In the genomic region with DNA sequence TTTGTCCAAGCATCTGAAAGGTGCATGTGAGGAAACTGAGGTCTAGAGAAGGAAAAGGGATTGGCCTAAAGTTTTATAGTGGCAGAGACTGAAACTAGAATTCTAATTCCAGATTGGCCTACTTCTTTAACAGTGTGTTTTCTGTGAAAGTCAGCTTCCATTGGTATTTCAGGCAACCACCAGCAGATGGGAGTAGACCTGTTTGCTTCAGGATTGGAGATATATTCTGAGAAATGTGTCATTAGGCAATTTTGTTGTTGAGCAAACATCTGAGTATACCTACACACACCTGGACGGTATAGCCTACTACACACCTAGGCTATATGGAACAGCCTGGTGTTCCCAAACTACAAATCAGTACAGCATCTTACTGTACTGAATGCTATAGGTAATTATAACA, we compare ENCODE assay signal across 14 cellular contexts.
DNase-seq lines count a peak whose midpoint lies in the region; ATAC-seq and TF ChIP-seq lines count a peak whose summit lies in the region.
"Had no signal": no experiment of that assay in that cellular context is flagged by ENCODE, and none has a peak within 500 bp of the region (broad histone marks: within the 10 kb centered on the region; RNA-seq: fewer than 3 reads in every experiment).

No MANE protein-coding gene starts in this region.

- DNase-seq in NCI-H2227 (lab: John Stamatoyannopoulos, UW; ENCODE audit: unreplicated experiment) (peak; percentile 7), NCI-H2227 treated with DMSO at 0.1 percent for 48 hours (lab: John Stamatoyannopoulos, UW) (no peak), foreskin keratinocyte (peak; percentile 10 to 34), retinal pigment epithelial cell (ENCODE audit: low read depth) (no peak), left lung (no peak), NCI-H82 (lab: John Stamatoyannopoulos, UW) (no peak)
- DNase-seq: activated naive CD4-positive, alpha-beta T cell; erythroblast; MG63; midbrain; posterior cingulate gyrus; transverse colon had no signal

- peak; percentile 40; the same call in 2 of the 3 replicates for ATAC-seq in SK-N-SH treated with all-trans-retinoic acid at 6 μM for 48 hours
- peak; percentile 62 for ATAC-seq in foreskin keratinocyte
- no peak for ATAC-seq in GM18517 (IDR thresholded peaks at IDR 0.05; ENCODE audit: unreplicated experiment)
- ATAC-seq in left lung = no peak

- no peaks in the 10 kb centered on the region for H3K27me3 ChIP-seq in foreskin keratinocyte
- H3K27me3 ChIP-seq in left lung = no peaks in the 10 kb centered on the region
- H3K27me3 ChIP-seq: MG63, transverse colon had no signal

- intact Hi-C loops in left lung (cut with DNase I) = no loop called here

- H3K27ac ChIP-seq in foreskin keratinocyte (no peak overlapping the region), left lung (no peak overlapping the region)
- H3K27ac ChIP-seq: transverse colon had no signal

- H3K9me3 ChIP-seq in left lung = no peaks in the 10 kb centered on the region
- H3K9me3 ChIP-seq: MG63, transverse colon had no signal

- H3K36me3 ChIP-seq in left lung = no peaks in the 10 kb centered on the region
- H3K36me3 ChIP-seq: MG63, transverse colon had no signal

- H3K4me3 ChIP-seq in retinal pigment epithelial cell (ENCODE audit: low read length) = no peak overlapping the region
- no peak overlapping the region for H3K4me3 ChIP-seq in left lung
- H3K4me3 ChIP-seq: MG63, transverse colon had no signal

- H3K4me1 ChIP-seq in foreskin keratinocyte (no peaks in the 10 kb centered on the region), left lung (no peaks in the 10 kb centered on the region)
- H3K4me1 ChIP-seq: transverse colon had no signal

- peak; percentile 54 for TF ChIP-seq CTCF in foreskin keratinocyte (conservative IDR thresholded peaks at IDR 0.05)
- peak; percentile 58 for TF ChIP-seq CTCF in retinal pigment epithelial cell (conservative IDR thresholded peaks at IDR 0.05; ENCODE audit: low read depth, low read length)
- TF ChIP-seq CTCF in left lung (IDR thresholded peaks at IDR 0.05) = no peak

TF ChIP-seq in SK-N-SH treated with all-trans-retinoic acid at 6 μM for 48 hours, 23 proteins besides CTCF, POLR2A, EP300 and RAD21:
- TF ChIP-seq TOX (CRISPR knock-in tag; IDR thresholded peaks at IDR 0.05; ENCODE audit: borderline replicate concordance) (no peak), ZNF8 (CRISPR knock-in tag; IDR thresholded peaks at IDR 0.05) (no peak), TCF4 (CRISPR knock-in tag; IDR thresholded peaks at IDR 0.05; ENCODE audit: borderline replicate concordance) (no peak), BACH2 (CRISPR knock-in tag; IDR thresholded peaks at IDR 0.05; ENCODE audit: borderline replicate concordance) (no peak), ARNTL (CRISPR knock-in tag; IDR thresholded peaks at IDR 0.05; ENCODE audit: borderline replicate concordance, low read depth) (no peak), SNAI2 (CRISPR knock-in tag; IDR thresholded peaks at IDR 0.05) (no peak), ZFP30 (CRISPR knock-in tag; IDR thresholded peaks at IDR 0.05) (no peak), TSHZ2 (CRISPR knock-in tag; IDR thresholded peaks at IDR 0.05) (no peak), ZFP3 (CRISPR knock-in tag; IDR thresholded peaks at IDR 0.05) (no peak), ISL1 (CRISPR knock-in tag; IDR thresholded peaks at IDR 0.05) (no peak)
- TF ChIP-seq, protein P1, sequence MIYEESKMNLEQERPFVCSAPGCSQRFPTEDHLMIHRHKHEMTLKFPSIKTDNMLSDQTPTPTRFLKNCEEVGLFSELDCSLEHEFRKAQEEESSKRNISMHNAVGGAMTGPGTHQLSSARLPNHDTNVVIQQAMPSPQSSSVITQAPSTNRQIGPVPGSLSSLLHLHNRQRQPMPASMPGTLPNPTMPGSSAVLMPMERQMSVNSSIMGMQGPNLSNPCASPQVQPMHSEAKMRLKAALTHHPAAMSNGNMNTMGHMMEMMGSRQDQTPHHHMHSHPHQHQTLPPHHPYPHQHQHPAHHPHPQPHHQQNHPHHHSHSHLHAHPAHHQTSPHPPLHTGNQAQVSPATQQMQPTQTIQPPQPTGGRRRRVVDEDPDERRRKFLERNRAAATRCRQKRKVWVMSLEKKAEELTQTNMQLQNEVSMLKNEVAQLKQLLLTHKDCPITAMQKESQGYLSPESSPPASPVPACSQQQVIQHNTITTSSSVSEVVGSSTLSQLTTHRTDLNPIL (CRISPR knock-in tag; IDR thresholded peaks at IDR 0.05; ENCODE audit: low read depth) = no peak

Comparison
In these comparisons a context has a peak if more than half of its experiments do, and no peak if none do; other contexts are left out.
1. DNase-seq: peak in NCI-H2227 (single experiment) and foreskin keratinocyte (2 of 2); none in NCI-H2227 treated with DMSO at 0.1 percent for 48 hours (single experiment), retinal pigment epithelial cell (single experiment), left lung (0 of 2) and NCI-H82 (single experiment).
2. ATAC-seq: peak in SK-N-SH treated with all-trans-retinoic acid at 6 μM for 48 hours (single experiment) and foreskin keratinocyte (single experiment); none in GM18517 (single experiment) and left lung (single experiment).
3. CTCF ChIP-seq: peak in foreskin keratinocyte (single experiment) and retinal pigment epithelial cell (single experiment); none in left lung (0 of 2).